In the genomic region with DNA sequence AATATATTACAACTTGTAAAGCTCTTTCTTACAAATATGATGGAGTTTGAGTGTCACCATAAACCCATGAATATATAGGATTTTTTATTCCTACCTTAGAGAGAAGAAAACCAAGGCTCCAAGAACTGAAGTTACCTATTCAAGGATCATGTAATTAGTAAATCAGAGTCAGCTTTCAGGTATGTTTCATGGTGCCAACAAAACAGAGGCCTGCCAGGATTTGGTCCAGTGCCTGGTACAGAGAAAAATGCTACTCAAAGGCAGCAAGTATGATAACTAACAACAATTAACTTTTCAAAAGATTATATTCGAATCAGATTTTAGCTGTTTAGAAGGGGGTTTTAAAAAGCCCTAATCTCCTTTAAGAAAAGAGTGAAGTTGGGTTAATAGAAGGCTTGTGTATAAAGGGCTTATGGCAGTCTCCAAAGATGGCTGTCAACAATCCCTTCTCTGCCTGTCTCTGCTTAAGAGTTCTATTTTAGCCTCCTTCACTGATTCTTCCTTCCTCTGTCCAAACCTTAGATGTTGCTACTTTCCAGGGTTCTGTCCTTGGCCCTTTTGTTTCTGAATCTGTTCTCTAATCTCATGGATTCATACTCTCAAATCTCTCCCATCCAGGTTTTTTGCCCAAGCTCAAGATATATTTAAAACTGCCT, we compare ENCODE assay signal across 15 cellular contexts. TPM values are rescaled to one million over a fixed set of nuclear protein-coding genes. Genes with fewer than 3 reads are reported as not detected.
A peak's percentile ranks its signal among the peaks of the same experiment; 100 is the strongest.
DNase-seq lines count a peak whose midpoint lies in the region; ATAC-seq, FAIRE-seq and TF ChIP-seq lines count a peak whose summit lies in the region.
"Had no signal": no experiment of that assay in that cellular context is flagged by ENCODE, and none has a peak within 500 bp of the region (broad histone marks: within the 10 kb centered on the region; RNA-seq: fewer than 3 reads in every experiment).

No MANE protein-coding gene starts in this region.

- no peaks in the 10 kb centered on the region for H3K27me3 ChIP-seq in endothelial cell of umbilical vein (ENCODE audit: control insufficient read depth in 2 of 2, insufficient read depth in 2 of 2, low read length in 2 of 2)
- H3K27me3 ChIP-seq in left lung = no peaks in the 10 kb centered on the region

- dilution Hi-C loops in endothelial cell of umbilical vein (cut with MboI; ENCODE audit: extremely low pct_ligation_motif_present, low sequenced_read_pairs) = no loop called here

- FAIRE-seq in endothelial cell of umbilical vein (lab: Jason Lieb, UNC) = peak; percentile 67
- FAIRE-seq: GM18507 had no signal

- H3K36me3 ChIP-seq in endothelial cell of umbilical vein (ENCODE audit: control insufficient read depth in 2 of 2, extremely low read depth in 1 of 2, insufficient read depth in 2 of 2, low read length in 2 of 2) (no peaks in the 10 kb centered on the region), left lung (peaks cover 0 to 6% of the 10 kb centered on the region in 2 donors)

- DNase-seq in Right ventricle myocardium superior = no peak
- no peak for DNase-seq in cardiac septum (ENCODE audit: low spot score)
- DNase-seq in stimulated activated naive CD8-positive, alpha-beta T cell treated with anti-CD3 and anti-CD28 coated beads, Interleukin-15, Interleukin-2, amounts not matched to agents 100 U/mL and 50 U/mL, for 24 hours = no peak
- no peak for DNase-seq in endothelial cell of umbilical vein (ENCODE audit: low read depth, low spot score)
- no peak for DNase-seq in SKM-1 (lab: John Stamatoyannopoulos, UW; ENCODE audit: unreplicated experiment)
- DNase-seq in left lung = no peak
- DNase-seq: Caco-2; CD8-positive, alpha-beta memory T cell; DMS 273 treated with DMSO at 0.1 percent for 48 hours had no signal

- CTCF ChIA-PET in endothelial cell of umbilical vein (lab: Charles Lee) = interaction anchor here (1.3 kb wide), 1 partner anchor 10 kb away, joined by 4 read pairs; no protein-coding TSS in a partner anchor

- TF ChIP-seq CTCF in endothelial cell of umbilical vein (IDR thresholded peaks at IDR 0.05; ENCODE audit: extremely low read depth in 1 of 2, insufficient read depth in 1 of 2, low read depth in 1 of 2, low read length in 2 of 2) = no peak
- TF ChIP-seq CTCF in left lung (IDR thresholded peaks at IDR 0.05) = no peak

- no TSS peak for BruUV-seq in endothelial cell of umbilical vein (replicated peaks; lab: Mats Ljungman, UMichigan)

- peaks cover 4% of the 10 kb centered on the region for H3K36me3 Mint-ChIP-seq in stimulated activated naive CD8-positive, alpha-beta T cell treated with anti-CD3 and anti-CD28 coated beads, Interleukin-15, Interleukin-2, amounts not matched to agents 100 ng/mL and 50 ng/mL, for 24 hours (ENCODE audit: low read depth)

- H2AFZ ChIP-seq in endothelial cell of umbilical vein (ENCODE audit: low read depth, low read length) = no peak overlapping the region

- H3K9me3 ChIP-seq in endothelial cell of umbilical vein (replicated peaks; ENCODE audit: control insufficient read depth, insufficient read depth, low read length) (no peaks in the 10 kb centered on the region), left lung (no peaks in the 10 kb centered on the region)
- H3K9me3 ChIP-seq: Caco-2 had no signal

- POLR2A ChIA-PET in endothelial cell of umbilical vein (lab: Charles Lee) = no interaction called here

- no peak overlapping the region for H3K4me2 ChIP-seq in endothelial cell of umbilical vein (ENCODE audit: insufficient read depth, low read length)

- peaks cover 67% of the 10 kb centered on the region for H3K79me2 ChIP-seq in endothelial cell of umbilical vein (ENCODE audit: control insufficient read depth, insufficient read depth, low read length)

- H3K4me1 ChIP-seq in endothelial cell of umbilical vein (ENCODE audit: control insufficient read depth, extremely low read depth, insufficient read depth, low read length) (no peaks in the 10 kb centered on the region), left lung (peaks cover 7 to 20% of the 10 kb centered on the region in 2 donors)
- H3K4me1 ChIP-seq: Caco-2 had no signal

- no peaks in the 10 kb centered on the region for H3K27me3 Mint-ChIP-seq in stimulated activated naive CD8-positive, alpha-beta T cell treated with anti-CD3 and anti-CD28 coated beads, Interleukin-15, Interleukin-2, amounts not matched to agents 100 ng/mL and 50 ng/mL, for 24 hours
- H3K27me3 Mint-ChIP-seq: CD8-positive, alpha-beta memory T cell had no signal

- H3K4me3 ChIP-seq in endothelial cell of umbilical vein (replicated peaks in 1 of 3; ENCODE audit: insufficient read depth in 1 of 3, low read depth in 1 of 3, low read length in 3 of 3) (no peak overlapping the region), left lung (no peak overlapping the region)

- H3K9me3 Mint-ChIP-seq in stimulated activated naive CD8-positive, alpha-beta T cell treated with anti-CD3 and anti-CD28 coated beads, Interleukin-15, Interleukin-2, amounts not matched to agents 100 ng/mL and 50 ng/mL, for 24 hours = no peaks in the 10 kb centered on the region
- H3K9me3 Mint-ChIP-seq: CD14-positive monocyte; CD8-positive, alpha-beta memory T cell had no signal

- H3K27ac Mint-ChIP-seq in stimulated activated naive CD8-positive, alpha-beta T cell treated with anti-CD3 and anti-CD28 coated beads, Interleukin-15, Interleukin-2, amounts not matched to agents 100 ng/mL and 50 ng/mL, for 24 hours = peak overlapping the region; percentile 10

- H3K4me1 Mint-ChIP-seq in stimulated activated naive CD8-positive, alpha-beta T cell treated with anti-CD3 and anti-CD28 coated beads, Interleukin-15, Interleukin-2, amounts not matched to agents 100 ng/mL and 50 ng/mL, for 24 hours (ENCODE audit: low read depth) = peaks cover 28% of the 10 kb centered on the region

- H3K9me1 ChIP-seq in endothelial cell of umbilical vein (replicated peaks; ENCODE audit: control insufficient read depth, extremely low read depth, insufficient read depth, low read length) = no peaks in the 10 kb centered on the region

- no peak overlapping the region for H3K4me3 Mint-ChIP-seq in stimulated activated naive CD8-positive, alpha-beta T cell treated with anti-CD3 and anti-CD28 coated beads, Interleukin-15, Interleukin-2, amounts not matched to agents 100 ng/mL and 50 ng/mL, for 24 hours
- H3K4me3 Mint-ChIP-seq: CD14-positive monocyte; CD8-positive, alpha-beta memory T cell had no signal

- ATAC-seq in Right ventricle myocardium superior (ENCODE audit: poor library complexity) (peak; percentile 36), HG02610 (IDR thresholded peaks at IDR 0.05; ENCODE audit: unreplicated experiment) (no peak), left lung (no peak)
- no peak for ATAC-seq in stimulated activated naive CD8-positive, alpha-beta T cell treated with anti-CD3 and anti-CD28 coated beads, Interleukin-15, Interleukin-2, amounts not matched to agents 100 U/mL and 50 U/mL, for 24 hours
- ATAC-seq: HCT116 had no signal

- intact Hi-C loops in Right ventricle myocardium superior (cut with DNase I) = no loop called here
- intact Hi-C loops in cardiac septum (cut with DNase I) = no loop called here
- intact Hi-C loops in endothelial cell of umbilical vein (cut with micrococcal nuclease) = no loop called here
- intact Hi-C loops in left lung (cut with DNase I) = no loop called here

- no peaks in the 10 kb centered on the region for H4K20me1 ChIP-seq in endothelial cell of umbilical vein (replicated peaks; ENCODE audit: control insufficient read depth, extremely low read depth, insufficient read depth, low read length)

- no peak overlapping the region for H3K9ac ChIP-seq in endothelial cell of umbilical vein (replicated peaks; ENCODE audit: extremely low read depth, insufficient read depth, low read length)

- no peak overlapping the region for H3K27ac ChIP-seq in endothelial cell of umbilical vein (ENCODE audit: insufficient read depth, low read depth, low read length)
- H3K27ac ChIP-seq in left lung = no peak overlapping the region
- H3K27ac ChIP-seq: 22Rv1 had no signal

- no peak for TF ChIP-seq POLR2A in endothelial cell of umbilical vein (IDR thresholded peaks at IDR 0.05; ENCODE audit: low read depth, low read length)

TF ChIP-seq in endothelial cell of umbilical vein, 7 proteins besides CTCF, POLR2A, EP300 and RAD21:
- TF ChIP-seq, protein P1, sequence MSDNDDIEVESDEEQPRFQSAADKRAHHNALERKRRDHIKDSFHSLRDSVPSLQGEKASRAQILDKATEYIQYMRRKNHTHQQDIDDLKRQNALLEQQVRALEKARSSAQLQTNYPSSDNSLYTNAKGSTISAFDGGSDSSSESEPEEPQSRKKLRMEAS (IDR thresholded peaks at IDR 0.05; ENCODE audit: insufficient read depth, insufficient read length) = no peak
- TF ChIP-seq POLR2AphosphoS5 (IDR thresholded peaks at IDR 0.05; ENCODE audit: insufficient read depth, low read depth, low read length) (no peak), EZH2 (IDR thresholded peaks at IDR 0.05; ENCODE audit: borderline replicate concordance, low read depth, low read length, severe bottlenecking) (no peak), MYC (IDR thresholded peaks at IDR 0.05; ENCODE audit: low read depth, low read length) (no peak), FOS (IDR thresholded peaks at IDR 0.05; ENCODE audit: borderline replicate concordance, insufficient read depth, low read length) (no peak)

RNA-seq across cellular contexts. Expression of gene MAP3K7, which starts 7.8 kb away (rescaled TPM):
- 14.7 TPM for total RNA-seq in Right ventricle myocardium superior
- 23.9 TPM for total RNA-seq in cardiac septum
- total RNA-seq in endothelial cell of umbilical vein = 24.5 and 25.6 TPM in 2 replicates
- 12.5 and 15.3 TPM in 2 replicates for polyA plus RNA-seq in endothelial cell of umbilical vein
- polyA plus RNA-seq in endothelial cell of umbilical vein (2011; cell fraction: cytosol; rRNA removed) = 14.6 and 15.5 TPM in 2 replicates
- polyA plus RNA-seq in endothelial cell of umbilical vein (2011; cell fraction: nucleus; rRNA removed) = 40.5 and 55.2 TPM in 2 replicates
- 15.8 and 19.9 TPM in 2 replicates for polyA plus RNA-seq in endothelial cell of umbilical vein (2012)
- polyA minus RNA-seq in endothelial cell of umbilical vein = 22.4 and 24.9 TPM in 2 replicates
- 10.7 TPM for polyA minus RNA-seq in endothelial cell of umbilical vein (2011; cell fraction: cytosol; rRNA and poly(A)+ RNA removed)
- polyA minus RNA-seq in endothelial cell of umbilical vein (2011; cell fraction: nucleus; rRNA and poly(A)+ RNA removed) = 41.9 and 55.6 TPM in 2 replicates
- 10 to 100 TPM; 19.5 to 20.6 TPM for total RNA-seq in left lung
